ENCODE assay signal across 21 cellular contexts in genomic region chr6:15437090-15437489, GRCh38.
DNase-seq lines count a peak whose midpoint lies in the region; ATAC-seq, FAIRE-seq and TF ChIP-seq lines count a peak whose summit lies in the region.
"Had no signal": no experiment of that assay in that cellular context is flagged by ENCODE, and none has a peak within 500 bp of the region (broad histone marks: within the 10 kb centered on the region; RNA-seq: fewer than 3 reads in every experiment).

No MANE protein-coding gene starts in this region.

- DNase-seq in NOMO-1 treated with DMSO at 0.1 percent for 48 hours (lab: John Stamatoyannopoulos, UW; ENCODE audit: unreplicated experiment) (peak; percentile 32), NOMO-1 treated with dmso at 0.1 percent for 144 hours (lab: John Stamatoyannopoulos, UW; ENCODE audit: unreplicated experiment) (no peak), GM12891 (ENCODE audit: insufficient read length, low spot score) (no peak), natural killer cell (no peak), NCI-H526 treated with DMSO at 0.1 percent for 48 hours (lab: John Stamatoyannopoulos, UW) (no peak), aorta (no peak)
- no peak for DNase-seq in activated naive CD8-positive, alpha-beta T cell treated with anti-CD3 and anti-CD28 coated beads, Interleukin-2, amount 10 ng/mL, durations not matched to agents 7 days and 5 days
- DNase-seq in stimulated activated naive CD4-positive, alpha-beta T cell treated with Interleukin-2 at 50 U/mL for 16 hours (lab: John Stamatoyannopoulos, UW) = no peak
- DNase-seq: activated T-cell treated with anti-CD3 and anti-CD28 coated beads, Interleukin-2, amount 50 U/mL, for 1 hour; BE2C; DMS153; GOT3; left colon; NCI-H2029 treated with DMSO at 0.1 percent for 48 hours; NCI-H524; pancreas; Right ventricle myocardium superior; stimulated activated CD4-positive, alpha-beta T cell treated with anti-CD3 and anti-CD28 coated beads, Interleukin-2, amount 100 ng/mL, for 24 hours; testis had no signal

- H3K4me1 ChIP-seq in aorta (ENCODE audit: control insufficient read depth in 1 of 2, insufficient read depth in 2 of 2, low read length in 2 of 2) = peaks cover 0 to 12% of the 10 kb centered on the region in 2 donors

- H3K4me1 Mint-ChIP-seq in activated naive CD8-positive, alpha-beta T cell treated with anti-CD3 and anti-CD28 coated beads, Interleukin-2, amount 10 ng/mL, durations not matched to agents 7 days and 5 days = peaks cover 86% of the 10 kb centered on the region
- H3K4me1 Mint-ChIP-seq in natural killer cell = peaks cover 90 to 92% of the 10 kb centered on the region in 2 donors

- ATAC-seq in activated naive CD8-positive, alpha-beta T cell treated with anti-CD3 and anti-CD28 coated beads, Interleukin-2, amount 10 ng/mL, durations not matched to agents 7 days and 5 days (ENCODE audit: low read depth) = no peak
- no peak for ATAC-seq in natural killer cell
- ATAC-seq in aorta (ENCODE audit: low FRiP score) = no peak
- ATAC-seq: activated CD4-positive, CD25-positive, alpha-beta regulatory T cell treated with anti-CD3 and anti-CD28 coated beads, Interleukin-2, amount 50 U/mL, for 24 hours; left colon; pancreas had no signal

- peak; percentile 26 for FAIRE-seq in GM12891 (lab: Jason Lieb, UNC)
- FAIRE-seq: pancreas had no signal

- H3K36me3 ChIP-seq in aorta (ENCODE audit: control insufficient read depth in 1 of 2, insufficient read depth in 2 of 2, low read length in 1 of 2) = no peaks in the 10 kb centered on the region
- H3K36me3 ChIP-seq: BE2C, pancreas had no signal

- H3K4me3 ChIP-seq in aorta (ENCODE audit: low read length in 2 of 2) = no peak overlapping the region
- H3K4me3 ChIP-seq: pancreas, testis had no signal

- no peak for TF ChIP-seq CTCF in natural killer cell (IDR thresholded peaks at IDR 0.05)

- intact Hi-C loops in natural killer cell (cut with micrococcal nuclease) (no loop called here), aorta (cut with DNase I) (loop anchor here in 1 of 2 donors (5.0 kb wide), 1 partner anchor 1225 kb away; no protein-coding TSS in a partner anchor)

- POLR2A ChIA-PET in activated naive CD8-positive, alpha-beta T cell treated with anti-CD3 and anti-CD28 coated beads, Interleukin-2, amount 10 ng/mL, durations not matched to agents 7 days and 5 days (lab: Charles Lee) = no interaction called here

- no peaks in the 10 kb centered on the region for H3K27me3 Mint-ChIP-seq in activated naive CD8-positive, alpha-beta T cell treated with anti-CD3 and anti-CD28 coated beads, Interleukin-2, amount 10 ng/mL, durations not matched to agents 7 days and 5 days
- no peaks in the 10 kb centered on the region for H3K27me3 Mint-ChIP-seq in natural killer cell (ENCODE audit: low read depth in 2 of 2)

- no peak for TF ChIP-seq POLR2A in GM12891 (IDR thresholded peaks at IDR 0.05; ENCODE audit: low read depth, low read length)

- H3K27me3 ChIP-seq in aorta (ENCODE audit: control insufficient read depth in 1 of 2, insufficient read depth in 2 of 2, low read length in 1 of 2) = no peaks in the 10 kb centered on the region
- H3K27me3 ChIP-seq: BE2C, pancreas, testis had no signal

- no peaks in the 10 kb centered on the region for H3K9me3 ChIP-seq in aorta (ENCODE audit: control insufficient read depth, low read length)
- H3K9me3 ChIP-seq: BE2C, pancreas, testis had no signal

- H3K9me3 Mint-ChIP-seq in activated naive CD8-positive, alpha-beta T cell treated with anti-CD3 and anti-CD28 coated beads, Interleukin-2, amount 10 ng/mL, durations not matched to agents 7 days and 5 days = peaks cover 1% of the 10 kb centered on the region
- no peaks in the 10 kb centered on the region for H3K9me3 Mint-ChIP-seq in natural killer cell

- peaks cover 23% of the 10 kb centered on the region for H3K36me3 Mint-ChIP-seq in activated naive CD8-positive, alpha-beta T cell treated with anti-CD3 and anti-CD28 coated beads, Interleukin-2, amount 10 ng/mL, durations not matched to agents 7 days and 5 days
- H3K36me3 Mint-ChIP-seq in natural killer cell = no peaks in the 10 kb centered on the region

- H3K4me3 Mint-ChIP-seq in activated naive CD8-positive, alpha-beta T cell treated with anti-CD3 and anti-CD28 coated beads, Interleukin-2, amount 10 ng/mL, durations not matched to agents 7 days and 5 days = peak overlapping the region; percentile 21
- H3K4me3 Mint-ChIP-seq in natural killer cell = peak overlapping the region; percentile 17

- no peak overlapping the region for H3K27ac ChIP-seq in aorta (ENCODE audit: low read depth in 1 of 2, low read length in 2 of 2)
- H3K27ac ChIP-seq: 22Rv1, pancreas, testis had no signal

- peak overlapping the region; percentile 91 for H3K27ac Mint-ChIP-seq in activated naive CD8-positive, alpha-beta T cell treated with anti-CD3 and anti-CD28 coated beads, Interleukin-2, amount 10 ng/mL, durations not matched to agents 7 days and 5 days
- H3K27ac Mint-ChIP-seq in natural killer cell = peak overlapping the region; percentile 68 to 88

- 96% methylated on average over 2 of the region's 2 CpGs for WGBS in aorta, 2 donors

TF ChIP-seq in GM12891, 5 proteins besides CTCF, POLR2A, EP300 and RAD21:
- TF ChIP-seq SPI1 (IDR thresholded peaks at IDR 0.05; ENCODE audit: low read depth, low read length) (no peak), POU2F2 (IDR thresholded peaks at IDR 0.05; ENCODE audit: low read depth, low read length) (no peak), TAF1 (IDR thresholded peaks at IDR 0.05; ENCODE audit: low read depth, low read length) (no peak), POLR2AphosphoS5 (IDR thresholded peaks at IDR 0.05; ENCODE audit: low read depth, low read length) (no peak), PAX5 (IDR thresholded peaks at IDR 0.05; ENCODE audit: insufficient read depth, low read length, severe bottlenecking) (no peak)
